ENCODE assay signal across 8 cellular contexts in genomic region chr14:23327947-23328744, GRCh38. TPM values are rescaled to one million over a fixed set of nuclear protein-coding genes. Genes with fewer than 3 reads are reported as not detected.
DNase-seq lines count a peak whose midpoint lies in the region; ATAC-seq and TF ChIP-seq lines count a peak whose summit lies in the region.

No MANE protein-coding gene starts in this region.

- H3K27me3 ChIP-seq in GM06990 (replicated peaks; ENCODE audit: control insufficient read depth, insufficient read depth, low read length) (no peaks in the 10 kb centered on the region), RWPE2 (ENCODE audit: insufficient read depth, poor library complexity, severe bottlenecking) (no peaks in the 10 kb centered on the region), gastroesophageal sphincter (no peaks in the 10 kb centered on the region), parathyroid adenoma (ENCODE audit: control insufficient read depth, insufficient read depth, low read length) (no peaks in the 10 kb centered on the region)

- H3K79me2 ChIP-seq in parathyroid adenoma = peaks cover under 1% of the 10 kb centered on the region

- 39 to 50% methylated on average over 4 of the region's 4 CpGs for WGBS in gastroesophageal sphincter (ENCODE audit: low coverage in 1 of 2), 2 donors

- no peaks in the 10 kb centered on the region for H3K4me1 ChIP-seq in RWPE2 (ENCODE audit: insufficient read depth, poor library complexity, severe bottlenecking)
- peaks cover 0 to 17% (median under 1%) of the 10 kb centered on the region in 3 donors for H3K4me1 ChIP-seq in gastroesophageal sphincter
- H3K4me1 ChIP-seq in parathyroid adenoma = peaks cover 2% of the 10 kb centered on the region

- no peak overlapping the region for H2AFZ ChIP-seq in parathyroid adenoma

- H3K4me2 ChIP-seq in parathyroid adenoma (ENCODE audit: low read length) = no peak overlapping the region

- peaks cover 14% of the 10 kb centered on the region for H3K36me3 ChIP-seq in GM06990 (ENCODE audit: control insufficient read depth, insufficient read depth, low read length)
- peaks cover 20% of the 10 kb centered on the region for H3K36me3 ChIP-seq in RWPE2 (ENCODE audit: low read depth)
- H3K36me3 ChIP-seq in gastroesophageal sphincter = peaks cover 4 to 30% of the 10 kb centered on the region in 2 donors
- no peaks in the 10 kb centered on the region for H3K36me3 ChIP-seq in parathyroid adenoma (ENCODE audit: control insufficient read depth, insufficient read depth, low read length)

- TF ChIP-seq EP300 in gastroesophageal sphincter (IDR thresholded peaks at IDR 0.05) = no peak

- no peak for TF ChIP-seq POLR2A in gastroesophageal sphincter (IDR thresholded peaks at IDR 0.05)

- DNase-seq in GM06990 (ENCODE audit: extremely low read depth, insufficient read length) = no peak
- peak; percentile 79 for DNase-seq in LoVo (ENCODE audit: low spot score)
- DNase-seq in RWPE2 (ENCODE audit: low spot score) = no peak
- DNase-seq in activated effector memory CD4-positive, alpha-beta T cell treated with anti-CD3 and anti-CD28 coated beads, Interleukin-2, amount 50 U/mL, for 16 hours = peak; percentile 86

- no peak overlapping the region for H3K27ac ChIP-seq in RWPE2 (ENCODE audit: poor library complexity, severe bottlenecking)
- H3K27ac ChIP-seq in gastroesophageal sphincter = no peak overlapping the region
- H3K27ac ChIP-seq in parathyroid adenoma = no peak overlapping the region

- peak; percentile 82 for TF ChIP-seq CTCF in GM06990 (IDR thresholded peaks at IDR 0.05; ENCODE audit: insufficient read depth, low read length, poor library complexity, severe bottlenecking)
- peak; percentile 98 for TF ChIP-seq CTCF in RWPE2 (IDR thresholded peaks at IDR 0.05; ENCODE audit: poor library complexity, severe bottlenecking)
- TF ChIP-seq CTCF in gastroesophageal sphincter (IDR thresholded peaks at IDR 0.05) = peak; percentile 77 to 92 (median 86)
- peak; percentile 92 for TF ChIP-seq CTCF in parathyroid adenoma (IDR thresholded peaks at IDR 0.05)

- no peaks in the 10 kb centered on the region for H3K9me3 ChIP-seq in RWPE2 (ENCODE audit: severe bottlenecking)
- H3K9me3 ChIP-seq in gastroesophageal sphincter = no peaks in the 10 kb centered on the region
- no peaks in the 10 kb centered on the region for H3K9me3 ChIP-seq in parathyroid adenoma (ENCODE audit: control insufficient read depth, low read length)

- ATAC-seq in RWPE2 (ENCODE audit: low read depth) (peak; percentile 75), gastroesophageal sphincter (peak; percentile 43), HG02840 (IDR thresholded peaks at IDR 0.05; ENCODE audit: low FRiP score, unreplicated experiment) (no peak), GM21515 (IDR thresholded peaks at IDR 0.05; ENCODE audit: unreplicated experiment) (no peak)

- H3K4me3 ChIP-seq in GM06990 (replicated peaks; ENCODE audit: low read depth, low read length) = no peak overlapping the region
- H3K4me3 ChIP-seq in RWPE2 (ENCODE audit: severe bottlenecking) = no peak overlapping the region
- H3K4me3 ChIP-seq in gastroesophageal sphincter = no peak overlapping the region
- peak overlapping the region; percentile 31 for H3K4me3 ChIP-seq in parathyroid adenoma (ENCODE audit: low read depth, low read length)

- no peak overlapping the region for H3K9ac ChIP-seq in parathyroid adenoma

RNA-seq across cellular contexts. Expression of gene PABPN1, which starts 6.9 kb away (rescaled TPM):
- total RNA-seq in gastroesophageal sphincter = 10 to 100 TPM; 56.3 to 59.8 (median 57.5) TPM

RNA-seq across cellular contexts. Expression of gene BCL2L2, which starts 21.5 kb away (rescaled TPM):
- total RNA-seq in gastroesophageal sphincter = 100 to 1,000 TPM in 3 of 4 donors, 10 to 100 TPM in 1; 99.1 to 157 (median 117) TPM

RNA-seq across cellular contexts. Expression of gene SLC22A17, which starts 24.5 kb away (rescaled TPM):
- total RNA-seq in gastroesophageal sphincter = 10 to 100 TPM; 22.7 to 36.4 (median 30.4) TPM

RNA-seq across cellular contexts. Expression of gene PPP1R3E, which starts 25.5 kb away (rescaled TPM):
- 10 to 100 TPM in 1 of 4 donors, 1 to 10 TPM in 3; 4.4 to 14.0 (median 7.2) TPM for total RNA-seq in gastroesophageal sphincter

RNA-seq across cellular contexts. Expression of gene EFS, which starts 36.8 kb away (rescaled TPM):
- total RNA-seq in gastroesophageal sphincter = 10 to 100 TPM; 10.6 to 22.6 (median 14.6) TPM

Comparison
In these comparisons a context has a peak if more than half of its experiments do, and no peak if none do; other contexts are left out.
1. DNase-seq: peak in LoVo (single experiment) and activated effector memory CD4-positive, alpha-beta T cell treated with anti-CD3 and anti-CD28 coated beads, Interleukin-2, amount 50 U/mL, for 16 hours (single experiment); none in GM06990 (single experiment) and RWPE2 (single experiment).
2. ATAC-seq: peak in RWPE2 (single experiment) and gastroesophageal sphincter (single experiment); none in HG02840 (single experiment) and GM21515 (single experiment).
3. Peak in every context shown above with its lines, with median percentiles within 50 percentile points of each other: CTCF ChIP-seq.